9 cellular contexts compared by ENCODE assay signal in the genomic region with DNA sequence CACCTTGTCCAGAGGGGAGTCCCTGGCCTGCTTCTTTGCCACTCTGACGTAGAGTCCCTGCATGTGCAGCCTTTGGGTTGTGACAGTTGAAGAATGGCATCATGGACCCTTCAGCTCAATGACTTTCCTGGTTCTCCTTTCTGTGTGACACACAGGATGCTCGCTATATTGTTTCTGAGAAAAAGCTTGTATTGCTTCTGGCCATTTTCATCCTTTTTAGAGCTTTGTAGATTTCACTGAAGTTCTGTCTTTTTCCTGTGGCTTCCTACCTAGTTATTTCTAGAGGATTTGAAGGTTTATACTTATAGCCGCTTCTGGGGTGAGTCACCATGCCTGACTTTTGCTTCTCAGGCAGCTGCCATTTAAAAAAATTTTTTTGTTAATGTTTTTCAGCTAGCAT. TPM values are rescaled to one million over a fixed set of nuclear protein-coding genes. Genes with fewer than 3 reads are reported as not detected.
DNase-seq lines count a peak whose midpoint lies in the region; ATAC-seq, FAIRE-seq and TF ChIP-seq lines count a peak whose summit lies in the region.
"Had no signal": no experiment of that assay in that cellular context is flagged by ENCODE, and none has a peak within 500 bp of the region (broad histone marks: within the 10 kb centered on the region; RNA-seq: fewer than 3 reads in every experiment).

No MANE protein-coding gene starts in this region.

- no peak for TF ChIP-seq CTCF in GM20000 (IDR thresholded peaks at IDR 0.05; ENCODE audit: extremely low read depth, missing control alignments)

- FAIRE-seq in GM12892 (lab: Jason Lieb, UNC) = no peak
- FAIRE-seq: colon had no signal

- ATAC-seq in HG03159 (IDR thresholded peaks at IDR 0.05; ENCODE audit: unreplicated experiment) = peak; percentile 79

- no peak for TF ChIP-seq POLR2A in GM12892 (IDR thresholded peaks at IDR 0.05; ENCODE audit: low read depth, low read length)
- no peak for TF ChIP-seq POLR2A in erythroblast (IDR thresholded peaks at IDR 0.05; ENCODE audit: low read length)

- DNase-seq in GM12892 (ENCODE audit: insufficient read length) (peak; percentile 13), GM20000 (ENCODE audit: low spot score) (peak; percentile 49), cerebellum (ENCODE audit: low spot score) (peak; percentile 24), HuH-7.5 (ENCODE audit: low spot score) (no peak), erythroblast (lab: John Stamatoyannopoulos, UW) (no peak), DMS79 treated with DMSO at 0.1 percent for 48 hours (lab: John Stamatoyannopoulos, UW) (no peak), midbrain (lab: John Stamatoyannopoulos, UW) (no peak)

RNA-seq across cellular contexts. Expression of a gene that starts 27.0 kb away (rescaled TPM):
- polyA plus RNA-seq in GM12892 (2012; ENCODE audit: missing spikeins) = 133 TPM
- 62.8 TPM for total RNA-seq in cerebellum

Comparison
In these comparisons a context has a peak if more than half of its experiments do, and no peak if none do; other contexts are left out.
1. DNase-seq: peak in GM12892 (single experiment), GM20000 (single experiment) and cerebellum (single experiment); none in HuH-7.5 (single experiment), erythroblast (0 of 2), DMS79 treated with DMSO at 0.1 percent for 48 hours (single experiment) and midbrain (single experiment).